In genomic region chr20:43537921-43538854, GRCh38 we compare ENCODE assay signal across 8 cellular contexts.
DNase-seq lines count a peak whose midpoint lies in the region; ATAC-seq and TF ChIP-seq lines count a peak whose summit lies in the region.

No MANE protein-coding gene starts in this region.

- TF ChIP-seq CTCF in WERI-Rb-1 (IDR thresholded peaks at IDR 0.05; ENCODE audit: low read depth, low read length) = peak; percentile 88

- ATAC-seq in GM21723 (IDR thresholded peaks at IDR 0.05; ENCODE audit: unreplicated experiment) = no peak

- no peaks in the 10 kb centered on the region for H3K27me3 ChIP-seq in WERI-Rb-1 (ENCODE audit: insufficient read depth, low read depth, severe bottlenecking)

- no peak overlapping the region for H3K27ac ChIP-seq in WERI-Rb-1

- DNase-seq in NCI-H510A treated with DMSO at 0.1 percent for 48 hours (lab: John Stamatoyannopoulos, UW) (peak; percentile 38), NCI-H510A (lab: John Stamatoyannopoulos, UW) (no peak), NCI-H2029 treated with DMSO at 0.1 percent for 48 hours (lab: John Stamatoyannopoulos, UW) (peak; percentile 3), WERI-Rb-1 (peak; percentile 66), cerebellar nuclear complex (lab: John Stamatoyannopoulos, UW) (peak; percentile 7 to 19), kidney tubule cell (ENCODE audit: low spot score) (peak; percentile 66)
- peak; percentile 58 for DNase-seq in stimulated activated CD4-positive, alpha-beta T cell treated with anti-CD3 and anti-CD28 coated beads, Interleukin-4, amount 100 ng/mL, for 1 hour

- no peak overlapping the region for H3K4me3 ChIP-seq in WERI-Rb-1 (ENCODE audit: low read depth, low read length)

- no peaks in the 10 kb centered on the region for H3K9me3 ChIP-seq in WERI-Rb-1 (ENCODE audit: severe bottlenecking)

- H3K36me3 ChIP-seq in WERI-Rb-1 = peaks cover 5% of the 10 kb centered on the region; the same call in 1 of the 2 replicates
